In the genomic region with DNA sequence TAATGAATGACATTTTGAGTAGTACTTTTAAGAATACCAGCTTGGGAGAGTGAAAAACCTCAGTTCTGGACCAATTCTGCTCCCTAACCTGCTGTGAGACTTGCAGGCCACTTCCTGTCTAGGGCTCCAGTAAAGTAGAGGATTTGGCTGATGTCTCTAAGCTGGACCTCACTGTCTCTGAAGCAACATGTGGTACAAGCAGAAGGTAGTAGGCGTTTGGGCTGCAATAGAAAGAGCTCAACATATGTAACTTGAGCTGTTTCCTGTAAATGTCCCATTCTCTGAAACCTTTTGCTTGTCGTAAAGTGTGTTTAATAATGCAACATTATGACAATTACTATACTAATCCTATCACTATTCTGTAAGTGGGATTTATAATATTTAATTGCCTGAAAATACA, we compare ENCODE assay signal across 34 cellular contexts.
"Had no signal": no experiment of that assay in that cellular context is flagged by ENCODE, and none has a peak within 500 bp of the region (broad histone marks: within the 10 kb centered on the region; RNA-seq: fewer than 3 reads in every experiment).

No MANE protein-coding gene starts in this region.

- H3K27me3 ChIP-seq: body of pancreas had no signal

- H3K9me3 ChIP-seq: adrenal gland, body of pancreas, breast epithelium had no signal

- DNase-seq: activated B cell treated with CpG ODN at 0.5 μM for 24 hours; activated CD4-positive, alpha-beta memory T cell treated with anti-CD3 and anti-CD28 coated beads for 36 hours; activated CD4-positive, alpha-beta T cell treated with anti-CD3 and anti-CD28 coated beads for 4 hours; activated CD4-positive, alpha-beta T cell treated with anti-CD3 and anti-CD28 coated beads, Interleukin-2, amount 50 U/mL, for 1 hour; activated CD4-positive, CD25-positive, alpha-beta regulatory T cell treated with anti-CD3 and anti-CD28 coated beads, Interleukin-2, amount 50 U/mL, for 72 hours; activated CD8-positive, alpha-beta memory T cell treated with anti-CD3 and anti-CD28 coated beads, Interleukin-2, amount 50 U/mL, for 4 hours; activated gamma-delta T cell treated with Interleukin-2 at 50 U/mL for 16 hours; activated naive CD4-positive, alpha-beta T cell treated with anti-CD3 and anti-CD28 coated beads for 36 hours; activated T-cell treated with anti-CD3 and anti-CD28 coated beads for 4 hours; activated T-cell treated with anti-CD3 and anti-CD28 coated beads, Interleukin-2, amount 50 U/mL, for 4 hours; adrenal gland; body of pancreas; Kasumi-1; KBM-7; MM.1S; MV-4-11; NCI-H1092; NCI-H1436 treated with DMSO at 0.1 percent for 48 hours; NCI-H1694 treated with DMSO at 0.1 percent for 48 hours; NCI-H2029; NCI-H2107; NCI-H226; NCI-H526 treated with DMSO at 0.1 percent for 48 hours; NK-92 treated with Interleukin-12 subunit alpha and Interleukin-12 subunit beta, amount 100 ng/mL, for 24 hours; PC-9; SW 1271; T-helper 1 cell; T-helper 2 cell; T-helper 9 cell had no signal

- H3K36me3 ChIP-seq: adrenal gland, breast epithelium had no signal

- H3K4me1 ChIP-seq: adrenal gland, breast epithelium had no signal

- ATAC-seq: activated naive CD4-positive, alpha-beta T cell treated with anti-CD3 and anti-CD28 coated beads, Interleukin-2, amount 50 U/mL, for 72 hours; activated T-cell treated with anti-CD3 and anti-CD28 coated beads, Interleukin-2, amount 50 U/mL, for 4 hours; body of pancreas; Right ventricle myocardium inferior had no signal

- H2AFZ ChIP-seq: PC-9 had no signal

- H3K4me2 ChIP-seq: PC-9 had no signal

- H3K27ac ChIP-seq: adrenal gland, body of pancreas, breast epithelium, PC-9, RWPE1, VCaP had no signal

- H3K4me3 ChIP-seq: adrenal gland, body of pancreas, breast epithelium, PC-9 had no signal
